25 cellular contexts compared by ENCODE assay signal in genomic region chr16:86923656-86924055, GRCh38.
"Had no signal": no experiment of that assay in that cellular context is flagged by ENCODE, and none has a peak within 500 bp of the region (broad histone marks: within the 10 kb centered on the region; RNA-seq: fewer than 3 reads in every experiment).

No MANE protein-coding gene starts in this region.

- H3K9me3 ChIP-seq: lower lobe of right lung, mucosa of descending colon, thoracic aorta, uterus had no signal

- H3K4me1 Mint-ChIP-seq: activated CD4-positive, alpha-beta T cell treated with anti-CD3 and anti-CD28 coated beads for 36 hours; activated CD8-positive, alpha-beta memory T cell treated with anti-CD3 and anti-CD28 coated beads, Interleukin-2, amount 10 ng/mL, durations not matched to agents 7 days and 5 days; activated naive CD8-positive, alpha-beta T cell treated with anti-CD3 and anti-CD28 coated beads, Interleukin-2, amount 10 ng/mL, durations not matched to agents 7 days and 5 days had no signal

- H3K4me3 ChIP-seq: ascending aorta, esophagus squamous epithelium, heart right ventricle, lower lobe of right lung, mucosa of descending colon, thoracic aorta, uterus had no signal

- H3K36me3 ChIP-seq: ascending aorta, brain microvascular endothelial cell, esophagus squamous epithelium, heart right ventricle, lower lobe of right lung, thoracic aorta, uterus had no signal

- ATAC-seq: activated CD4-positive, alpha-beta T cell treated with anti-CD3 and anti-CD28 coated beads for 36 hours; activated CD8-positive, alpha-beta memory T cell treated with anti-CD3 and anti-CD28 coated beads, Interleukin-2, amount 10 ng/mL, durations not matched to agents 7 days and 5 days; activated CD8-positive, alpha-beta T cell treated with anti-CD3 and anti-CD28 coated beads, Interleukin-2, amount 10 ng/mL, durations not matched to agents 7 days and 5 days; heart right ventricle; lower lobe of right lung; mucosa of descending colon; right cardiac atrium; stimulated activated naive CD8-positive, alpha-beta T cell treated with anti-CD3 and anti-CD28 coated beads, Interleukin-15, Interleukin-2, amounts not matched to agents 100 U/mL and 50 U/mL, for 24 hours had no signal

- H3K27ac ChIP-seq: ascending aorta, esophagus squamous epithelium, heart right ventricle, lower lobe of right lung, thoracic aorta, uterus had no signal

- H3K9me3 Mint-ChIP-seq: activated naive CD8-positive, alpha-beta T cell treated with anti-CD3 and anti-CD28 coated beads, Interleukin-2, amount 10 ng/mL, durations not matched to agents 7 days and 5 days had no signal

- H3K36me3 Mint-ChIP-seq: activated naive CD8-positive, alpha-beta T cell treated with anti-CD3 and anti-CD28 coated beads, Interleukin-2, amount 10 ng/mL, durations not matched to agents 7 days and 5 days had no signal

- H3K27ac Mint-ChIP-seq: activated CD4-positive, alpha-beta T cell treated with anti-CD3 and anti-CD28 coated beads for 36 hours; activated CD8-positive, alpha-beta memory T cell treated with anti-CD3 and anti-CD28 coated beads, Interleukin-2, amount 10 ng/mL, durations not matched to agents 7 days and 5 days; activated CD8-positive, alpha-beta T cell treated with anti-CD3 and anti-CD28 coated beads, Interleukin-2, amount 10 ng/mL, durations not matched to agents 7 days and 5 days; activated naive CD8-positive, alpha-beta T cell treated with anti-CD3 and anti-CD28 coated beads, Interleukin-2, amount 10 ng/mL, durations not matched to agents 7 days and 5 days; activated T-helper 2 cell treated with anti-CD3 and anti-CD28 coated beads, Interferon-gamma antibody, Interleukin-2, Interleukin-4, amounts not matched to agents 10 μg/mL and 5 μg/mL and 100 μg/mL, durations not matched to agents 14 hours and 24 hours and 36 hours; endodermal cell; type B pancreatic cell had no signal

- H3K4me3 Mint-ChIP-seq: activated CD4-positive, alpha-beta T cell treated with anti-CD3 and anti-CD28 coated beads for 36 hours; activated CD8-positive, alpha-beta memory T cell treated with anti-CD3 and anti-CD28 coated beads, Interleukin-2, amount 10 ng/mL, durations not matched to agents 7 days and 5 days; activated CD8-positive, alpha-beta T cell treated with anti-CD3 and anti-CD28 coated beads, Interleukin-2, amount 10 ng/mL, durations not matched to agents 7 days and 5 days; activated naive CD8-positive, alpha-beta T cell treated with anti-CD3 and anti-CD28 coated beads, Interleukin-2, amount 10 ng/mL, durations not matched to agents 7 days and 5 days; endodermal cell; type B pancreatic cell had no signal

- DNase-seq: activated CD4-positive, alpha-beta T cell treated with anti-CD3 and anti-CD28 coated beads for 36 hours; activated CD4-positive, CD25-positive, alpha-beta regulatory T cell; activated CD8-positive, alpha-beta memory T cell treated with anti-CD3 and anti-CD28 coated beads, Interleukin-2, amount 10 ng/mL, durations not matched to agents 7 days and 5 days; activated CD8-positive, alpha-beta T cell treated with anti-CD3 and anti-CD28 coated beads, Interleukin-2, amount 10 ng/mL, durations not matched to agents 7 days and 5 days; activated naive CD4-positive, alpha-beta T cell treated with Interleukin-2 at 50 U/mL for 16 hours; activated naive CD8-positive, alpha-beta T cell treated with anti-CD3 and anti-CD28 coated beads, Interleukin-2, amount 10 ng/mL, durations not matched to agents 7 days and 5 days; activated T-cell treated with anti-CD3 and anti-CD28 coated beads, Interleukin-2, amount 50 U/mL, for 48 hours; brain microvascular endothelial cell; cortex of kidney; endodermal cell; esophagus squamous epithelium; foreskin melanocyte; heart right ventricle; lower lobe of right lung; mucosa of descending colon; nucleus accumbens; right cardiac atrium; stimulated activated CD4-positive, alpha-beta T cell treated with anti-CD3 and anti-CD28 coated beads, Interleukin-12 subunit alpha, Interleukin-12 subunit beta, amount 100 ng/mL, for 4 hours; stimulated activated CD4-positive, alpha-beta T cell treated with anti-CD3 and anti-CD28 coated beads, Interleukin-4, amount 100 ng/mL, for 1 hour; stimulated activated naive CD8-positive, alpha-beta T cell treated with anti-CD3 and anti-CD28 coated beads, Interleukin-15, Interleukin-2, amounts not matched to agents 100 U/mL and 50 U/mL, for 24 hours; uterus had no signal

- H3K4me1 ChIP-seq: ascending aorta, lower lobe of right lung, uterus had no signal

- H3K27me3 ChIP-seq: ascending aorta, brain microvascular endothelial cell, uterus had no signal
